2 cellular contexts compared by ENCODE assay signal in genomic region chrX:48914593-48915493, GRCh38.
TF ChIP-seq lines count a peak whose summit lies in the region.

No MANE protein-coding gene starts in this region.

TF ChIP-seq in WTC11, 78 proteins besides CTCF, POLR2A, EP300 and RAD21:
- no peak for TF ChIP-seq JUN (CRISPR knock-in tag; IDR thresholded peaks at IDR 0.05)
- TF ChIP-seq HMGXB4 (CRISPR knock-in tag; IDR thresholded peaks at IDR 0.05): no peak
- no peak for TF ChIP-seq NFATC4 (CRISPR knock-in tag; IDR thresholded peaks at IDR 0.05)
- no peak for TF ChIP-seq CBFB (CRISPR knock-in tag; IDR thresholded peaks at IDR 0.05; ENCODE audit: low read depth)
- no peak for TF ChIP-seq NFE2L1 (CRISPR knock-in tag; IDR thresholded peaks at IDR 0.05)
- TF ChIP-seq USF1 (CRISPR knock-in tag; IDR thresholded peaks at IDR 0.05): no peak
- no peak for TF ChIP-seq PRDM15 (CRISPR knock-in tag; IDR thresholded peaks at IDR 0.05)
- TF ChIP-seq ARID4B (CRISPR knock-in tag; IDR thresholded peaks at IDR 0.05; ENCODE audit: borderline replicate concordance): no peak
- no peak for TF ChIP-seq ERG (CRISPR knock-in tag; IDR thresholded peaks at IDR 0.05)
- TF ChIP-seq ZNF416 (CRISPR knock-in tag; IDR thresholded peaks at IDR 0.05): no peak
- TF ChIP-seq FOXK1 (CRISPR knock-in tag; IDR thresholded peaks at IDR 0.05): no peak

TF ChIP-seq in endothelial cell of umbilical vein, 7 proteins besides CTCF, POLR2A, EP300 and RAD21:
- TF ChIP-seq POLR2AphosphoS5 (IDR thresholded peaks at IDR 0.05; ENCODE audit: insufficient read depth, low read depth, low read length) (no peak), JUN (IDR thresholded peaks at IDR 0.05; ENCODE audit: borderline replicate concordance, insufficient read depth, insufficient read length, low read depth) (no peak), FOS (IDR thresholded peaks at IDR 0.05; ENCODE audit: borderline replicate concordance, insufficient read depth, low read length) (no peak), MYC (IDR thresholded peaks at IDR 0.05; ENCODE audit: low read depth, low read length) (no peak), EZH2 (IDR thresholded peaks at IDR 0.05; ENCODE audit: borderline replicate concordance, low read depth, low read length, severe bottlenecking) (no peak), GATA2 (IDR thresholded peaks at IDR 0.05; ENCODE audit: insufficient read depth, insufficient read length, low read depth, low read length) (no peak), MAX (IDR thresholded peaks at IDR 0.05; ENCODE audit: insufficient read depth, insufficient read length) (no peak)
